Comparison of ENCODE assay signal across 10 cellular contexts in the genomic region with DNA sequence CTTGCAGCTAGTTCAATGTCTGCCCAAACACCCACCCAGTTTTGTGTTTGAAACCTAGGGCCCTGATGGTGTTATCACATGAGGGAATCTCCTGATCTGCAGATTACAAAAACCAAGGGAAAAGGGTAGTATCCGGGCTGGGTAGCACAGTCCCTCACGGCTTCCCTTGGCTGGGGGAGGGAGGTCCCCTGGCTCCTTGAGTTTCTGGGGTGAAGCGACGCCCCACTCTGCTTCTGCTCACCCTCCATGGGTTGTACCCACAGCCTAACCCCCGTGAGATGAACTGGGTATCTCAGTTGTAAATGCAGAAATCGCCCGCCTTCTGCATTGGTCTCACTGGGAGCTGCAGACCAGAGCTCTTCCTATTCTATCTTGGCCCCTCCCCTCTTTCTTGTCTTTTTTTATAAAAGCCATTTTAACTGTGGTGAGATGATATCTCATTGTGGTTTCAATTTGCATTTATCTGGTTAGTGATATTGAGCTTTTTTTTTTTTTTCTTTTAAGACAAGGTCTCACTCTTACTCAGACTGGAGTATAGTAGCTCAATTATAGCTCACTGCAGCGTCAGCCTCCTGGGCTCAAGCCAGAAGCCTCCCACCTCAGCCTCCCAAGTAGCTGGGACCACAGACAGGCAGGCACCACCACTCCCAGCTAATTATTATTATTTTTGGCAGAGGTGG.
A peak's percentile ranks its signal among the peaks of the same experiment; 100 is the strongest.
DNase-seq lines count a peak whose midpoint lies in the region; ATAC-seq lines count a peak whose summit lies in the region.
"Had no signal": no experiment of that assay in that cellular context is flagged by ENCODE, and none has a peak within 500 bp of the region (broad histone marks: within the 10 kb centered on the region; RNA-seq: fewer than 3 reads in every experiment).

No MANE protein-coding gene starts in this region.

- CTCF ChIA-PET in activated CD8-positive, alpha-beta memory T cell treated with anti-CD3 and anti-CD28 coated beads, Interleukin-2, amount 10 ng/mL, durations not matched to agents 7 days and 5 days (lab: Charles Lee): interaction anchor here (0.7 to 1.7 kb wide), 8 partner anchors 11 to 176 kb away, joined by 3 to 12 read pairs (median 3); partner anchors contain the start of gene DNMBP
- CTCF ChIA-PET in naive thymus-derived CD4-positive, alpha-beta T cell (lab: Charles Lee): no interaction called here

- H3K4me2 ChIP-seq in Karpas-422 (ENCODE audit: low read depth, low read length, poor library complexity, severe bottlenecking): peak overlapping the region; percentile 56

- peak; percentile 83 to 85 for ATAC-seq in CD4-positive, CD25-positive, alpha-beta regulatory T cell (ENCODE audit: low read depth in 2 of 2)
- ATAC-seq in activated CD8-positive, alpha-beta memory T cell treated with anti-CD3 and anti-CD28 coated beads, Interleukin-2, amount 10 ng/mL, durations not matched to agents 7 days and 5 days: peak; percentile 91
- ATAC-seq in naive thymus-derived CD4-positive, alpha-beta T cell: peak; percentile 88

- intact Hi-C loops in naive thymus-derived CD4-positive, alpha-beta T cell (cut with micrococcal nuclease): no loop called here

- peaks cover 6 to 19% (median 12%) of the 10 kb centered on the region in 4 donors for H3K4me1 Mint-ChIP-seq in CD4-positive, CD25-positive, alpha-beta regulatory T cell
- H3K4me1 Mint-ChIP-seq in activated CD8-positive, alpha-beta memory T cell treated with anti-CD3 and anti-CD28 coated beads, Interleukin-2, amount 10 ng/mL, durations not matched to agents 7 days and 5 days: peaks cover 28% of the 10 kb centered on the region
- peaks cover 9 to 22% (median 20%) of the 10 kb centered on the region in 7 donors for H3K4me1 Mint-ChIP-seq in naive thymus-derived CD4-positive, alpha-beta T cell

- peak overlapping the region; percentile 13 for H3K4me3 ChIP-seq in CD4-positive, CD25-positive, alpha-beta regulatory T cell (ENCODE audit: low read depth, low read length)
- peak overlapping the region; percentile 45 for H3K4me3 ChIP-seq in Karpas-422 (ENCODE audit: low read length)
- H3K4me3 ChIP-seq in naive thymus-derived CD4-positive, alpha-beta T cell (ENCODE audit: low read length): no peak overlapping the region

- H3K4me3 Mint-ChIP-seq in CD4-positive, CD25-positive, alpha-beta regulatory T cell: peak overlapping the region; percentile 23 to 87 (median 72)
- H3K4me3 Mint-ChIP-seq in activated CD8-positive, alpha-beta memory T cell treated with anti-CD3 and anti-CD28 coated beads, Interleukin-2, amount 10 ng/mL, durations not matched to agents 7 days and 5 days: peak overlapping the region; percentile 55
- H3K4me3 Mint-ChIP-seq in naive thymus-derived CD4-positive, alpha-beta T cell: peak overlapping the region; percentile 3 to 81 (median 74)

- H3K9me3 Mint-ChIP-seq in CD4-positive, CD25-positive, alpha-beta regulatory T cell: peaks cover 0 to 23% (median 6%) of the 10 kb centered on the region in 7 donors
- H3K9me3 Mint-ChIP-seq in activated CD8-positive, alpha-beta memory T cell treated with anti-CD3 and anti-CD28 coated beads, Interleukin-2, amount 10 ng/mL, durations not matched to agents 7 days and 5 days (ENCODE audit: low read depth): peaks cover 5% of the 10 kb centered on the region
- peaks cover 0 to 37% (median 21%) of the 10 kb centered on the region in 11 donors for H3K9me3 Mint-ChIP-seq in naive thymus-derived CD4-positive, alpha-beta T cell

- peaks cover 0 to 3% of the 10 kb centered on the region in 2 experiments for H3K9me3 ChIP-seq in CD4-positive, CD25-positive, alpha-beta regulatory T cell (ENCODE audit: control insufficient read depth in 2 of 2, low read length in 2 of 2)
- no peaks in the 10 kb centered on the region for H3K9me3 ChIP-seq in Karpas-422 (ENCODE audit: low read length)
- H3K9me3 ChIP-seq in naive thymus-derived CD4-positive, alpha-beta T cell (ENCODE audit: control insufficient read depth in 2 of 3, low read length in 3 of 3): no peaks in the 10 kb centered on the region

- peak overlapping the region; percentile 70 for H2AFZ ChIP-seq in Karpas-422 (ENCODE audit: low read length)

- peaks cover 80% of the 10 kb centered on the region for H3K27me3 Mint-ChIP-seq in CD4-positive, CD25-positive, alpha-beta regulatory T cell
- peaks cover 71% of the 10 kb centered on the region for H3K27me3 Mint-ChIP-seq in activated CD8-positive, alpha-beta memory T cell treated with anti-CD3 and anti-CD28 coated beads, Interleukin-2, amount 10 ng/mL, durations not matched to agents 7 days and 5 days
- peaks cover 73 to 89% (median 83%) of the 10 kb centered on the region in 5 donors for H3K27me3 Mint-ChIP-seq in naive thymus-derived CD4-positive, alpha-beta T cell

- DNase-seq in CD4-positive, CD25-positive, alpha-beta regulatory T cell: peak in 2 of 3 donors; percentile 67 to 81
- peak; percentile 84 for DNase-seq in Karpas-422
- peak; percentile 66 for DNase-seq in activated CD8-positive, alpha-beta memory T cell treated with anti-CD3 and anti-CD28 coated beads, Interleukin-2, amount 10 ng/mL, durations not matched to agents 7 days and 5 days
- peak in 8 of 9 donors; percentile 38 to 70 (median 58) for DNase-seq in naive thymus-derived CD4-positive, alpha-beta T cell
- DNase-seq in COR-L47 (lab: John Stamatoyannopoulos, UW): no peak
- no peak for DNase-seq in hypothalamus (lab: John Stamatoyannopoulos, UW)
- no peak for DNase-seq in AG08395 (ENCODE audit: low spot score)
- no peak for DNase-seq in DMS 273 treated with DMSO at 0.1 percent for 48 hours (lab: John Stamatoyannopoulos, UW)
- DNase-seq: NCI-H1436, RPMI8226 had no signal

- H3K79me2 ChIP-seq in Karpas-422 (ENCODE audit: low read length): no peaks in the 10 kb centered on the region

- peak overlapping the region in 1 of 3 donors; percentile 13 for H3K27ac Mint-ChIP-seq in CD4-positive, CD25-positive, alpha-beta regulatory T cell
- H3K27ac Mint-ChIP-seq in activated CD8-positive, alpha-beta memory T cell treated with anti-CD3 and anti-CD28 coated beads, Interleukin-2, amount 10 ng/mL, durations not matched to agents 7 days and 5 days: peak overlapping the region; percentile 48
- peak overlapping the region in 6 of 9 donors; percentile 28 to 75 (median 66) for H3K27ac Mint-ChIP-seq in naive thymus-derived CD4-positive, alpha-beta T cell

- H3K36me3 ChIP-seq in CD4-positive, CD25-positive, alpha-beta regulatory T cell (ENCODE audit: control insufficient read depth, insufficient read depth, low read length): no peaks in the 10 kb centered on the region
- H3K36me3 ChIP-seq in Karpas-422 (ENCODE audit: insufficient read depth, low read length): no peaks in the 10 kb centered on the region
- H3K36me3 ChIP-seq in naive thymus-derived CD4-positive, alpha-beta T cell (ENCODE audit: control insufficient read depth in 2 of 3, insufficient read depth in 3 of 3, low read length in 3 of 3): no peaks in the 10 kb centered on the region

- H3K27ac ChIP-seq in CD4-positive, CD25-positive, alpha-beta regulatory T cell (ENCODE audit: insufficient read depth, low read length, poor library complexity, severe bottlenecking): no peak overlapping the region
- H3K27ac ChIP-seq in Karpas-422 (ENCODE audit: low read length): no peak overlapping the region; the same call in 1 of the 2 replicates
- H3K27ac ChIP-seq in naive thymus-derived CD4-positive, alpha-beta T cell (ENCODE audit: low read depth, low read length): no peak overlapping the region

- no peaks in the 10 kb centered on the region for H4K20me1 ChIP-seq in Karpas-422 (ENCODE audit: insufficient read depth, low read depth, low read length)

- peak overlapping the region; percentile 50 for H3K9ac ChIP-seq in Karpas-422 (ENCODE audit: low read length)

- peaks cover 30% of the 10 kb centered on the region for H3K27me3 ChIP-seq in CD4-positive, CD25-positive, alpha-beta regulatory T cell (ENCODE audit: control insufficient read depth, insufficient read depth, low read length)
- no peaks in the 10 kb centered on the region for H3K27me3 ChIP-seq in Karpas-422 (ENCODE audit: low read length)
- peaks cover 0 to 12% of the 10 kb centered on the region in 2 donors for H3K27me3 ChIP-seq in naive thymus-derived CD4-positive, alpha-beta T cell (ENCODE audit: control insufficient read depth in 2 of 2, insufficient read depth in 2 of 2, low read length in 2 of 2)

- H3K4me1 ChIP-seq in CD4-positive, CD25-positive, alpha-beta regulatory T cell (ENCODE audit: control insufficient read depth, insufficient read depth, low read length, poor library complexity, severe bottlenecking): peaks cover 17% of the 10 kb centered on the region
- H3K4me1 ChIP-seq in Karpas-422 (ENCODE audit: low read length): peaks cover 23% of the 10 kb centered on the region
- peaks cover 12 to 19% of the 10 kb centered on the region in 2 donors for H3K4me1 ChIP-seq in naive thymus-derived CD4-positive, alpha-beta T cell (ENCODE audit: control insufficient read depth in 2 of 2, insufficient read depth in 2 of 2, low read length in 2 of 2)

- H3K9me2 ChIP-seq in Karpas-422 (replicated peaks; ENCODE audit: insufficient read depth, low read length): no peaks in the 10 kb centered on the region

- H3K36me3 Mint-ChIP-seq in CD4-positive, CD25-positive, alpha-beta regulatory T cell: peaks cover 5% of the 10 kb centered on the region
- H3K36me3 Mint-ChIP-seq in activated CD8-positive, alpha-beta memory T cell treated with anti-CD3 and anti-CD28 coated beads, Interleukin-2, amount 10 ng/mL, durations not matched to agents 7 days and 5 days: peaks cover 6% of the 10 kb centered on the region
- peaks cover 5 to 23% (median 8%) of the 10 kb centered on the region in 5 donors for H3K36me3 Mint-ChIP-seq in naive thymus-derived CD4-positive, alpha-beta T cell

- POLR2A ChIA-PET in naive thymus-derived CD4-positive, alpha-beta T cell (lab: Charles Lee): no interaction called here

Comparison
In these comparisons a context has a peak if more than half of its experiments do, and no peak if none do; other contexts are left out.
1. DNase-seq: peak in CD4-positive, CD25-positive, alpha-beta regulatory T cell (2 of 3), Karpas-422 (single experiment), activated CD8-positive, alpha-beta memory T cell treated with anti-CD3 and anti-CD28 coated beads, Interleukin-2, amount 10 ng/mL, durations not matched to agents 7 days and 5 days (single experiment) and naive thymus-derived CD4-positive, alpha-beta T cell (8 of 9); none in COR-L47 (single experiment), hypothalamus (0 of 51), AG08395 (single experiment) and DMS 273 treated with DMSO at 0.1 percent for 48 hours (single experiment).
2. Peak in every context shown above with its lines, with median percentiles within 50 percentile points of each other: ATAC-seq and H3K4me3 Mint-ChIP-seq.